ENCODE assay signal across 16 cellular contexts in the genomic region with DNA sequence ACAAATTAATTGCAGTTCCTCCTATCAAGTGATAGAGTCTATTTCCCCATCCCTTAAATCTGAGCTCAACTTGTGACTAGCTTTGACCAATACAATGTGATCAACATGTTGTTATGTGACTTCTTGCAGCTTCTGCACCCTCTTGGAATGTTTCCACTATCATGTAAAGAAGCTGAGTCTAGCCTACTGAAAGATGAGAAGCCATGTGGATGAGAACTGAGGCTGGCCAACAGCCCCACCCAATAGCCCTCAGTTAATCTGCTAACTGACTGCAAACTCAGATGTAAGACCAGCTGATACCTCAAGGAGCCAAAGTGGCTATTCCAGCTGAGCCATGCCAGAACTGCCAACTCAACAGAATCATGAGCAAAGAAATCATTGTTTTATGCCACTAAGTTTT.
"Had no signal": no experiment of that assay in that cellular context is flagged by ENCODE, and none has a peak within 500 bp of the region (broad histone marks: within the 10 kb centered on the region; RNA-seq: fewer than 3 reads in every experiment).

No MANE protein-coding gene starts in this region.

- ATAC-seq: activated CD4-positive, alpha-beta T cell treated with anti-CD3 and anti-CD28 coated beads for 36 hours; activated naive CD8-positive, alpha-beta T cell treated with anti-CD3 and anti-CD28 coated beads, Interleukin-2, amount 50 U/mL, for 24 hours; activated T-cell treated with anti-CD3 and anti-CD28 coated beads, Interleukin-2, amount 50 U/mL, for 72 hours; heart right ventricle; stimulated activated naive CD8-positive, alpha-beta T cell treated with anti-CD3 and anti-CD28 coated beads, Interleukin-15, amount 100 ng/mL, for 72 hours had no signal

- H3K9me3 ChIP-seq: heart right ventricle, left ventricle myocardium inferior, ovary, thoracic aorta had no signal

- DNase-seq: activated CD4-positive, alpha-beta memory T cell treated with anti-CD3 and anti-CD28 coated beads, Interleukin-2, amount 10 ng/mL, durations not matched to agents 7 days and 5 days; activated CD4-positive, alpha-beta T cell treated with anti-CD3 and anti-CD28 coated beads for 36 hours; activated naive CD8-positive, alpha-beta T cell treated with anti-CD3 and anti-CD28 coated beads, Interleukin-2, amount 50 U/mL, for 24 hours; activated T-cell treated with anti-CD3 and anti-CD28 coated beads, Interleukin-2, amount 50 U/mL, for 72 hours; effector memory CD4-positive, alpha-beta T cell; heart right ventricle; left ventricle myocardium inferior; mesenchymal stem cell; ovary; stimulated activated CD4-positive, alpha-beta T cell treated with anti-CD3 and anti-CD28 coated beads, Interleukin-15, amount 100 ng/mL, for 24 hours; stimulated activated CD4-positive, alpha-beta T cell treated with anti-CD3 and anti-CD28 coated beads, Interleukin-4, amount 100 ng/mL, for 24 hours; stimulated activated naive CD8-positive, alpha-beta T cell treated with anti-CD3 and anti-CD28 coated beads, Interleukin-15, amount 100 ng/mL, for 72 hours; T-helper 1 cell had no signal

- H3K4me1 ChIP-seq: heart right ventricle, left ventricle myocardium inferior had no signal

- H3K36me3 ChIP-seq: cardiac muscle cell, ovary had no signal

- H3K27ac ChIP-seq: cardiac muscle cell, heart right ventricle, left ventricle myocardium inferior, ovary, thoracic aorta, VCaP had no signal

- H3K4me3 ChIP-seq: cardiac muscle cell, heart right ventricle, left ventricle myocardium inferior, ovary, thoracic aorta had no signal
